ENCODE assay signal across 8 cellular contexts in the genomic region with DNA sequence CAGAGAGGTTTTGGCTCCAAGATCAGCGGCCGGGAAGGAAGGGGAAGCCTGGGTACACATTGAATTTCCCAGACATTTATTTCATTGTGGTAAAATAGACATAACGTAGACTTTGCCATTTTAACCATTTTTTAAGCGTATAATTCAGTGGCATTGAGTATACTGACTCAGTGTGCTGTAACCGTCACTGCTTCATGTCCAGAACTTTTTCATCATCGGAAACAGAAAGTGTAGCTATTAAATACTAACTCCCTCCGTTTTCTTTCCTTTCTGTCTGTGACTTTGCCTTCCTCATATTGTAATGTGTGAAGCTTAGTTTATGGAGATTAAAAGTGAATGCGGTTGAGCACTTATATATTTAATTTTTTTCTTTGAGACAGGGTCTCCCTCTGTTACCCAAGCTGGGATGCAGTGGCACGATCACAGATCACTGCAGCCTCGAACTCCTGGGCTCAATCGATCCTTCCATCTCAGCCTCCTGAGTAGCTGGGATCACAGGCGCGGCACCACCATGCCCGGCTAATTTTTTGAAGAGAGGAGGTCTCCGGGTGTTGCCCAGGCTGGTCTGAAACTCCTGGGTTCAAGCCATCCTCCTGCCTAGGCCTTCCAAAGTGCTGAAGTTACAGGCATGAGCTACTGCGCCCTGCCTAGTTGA. TPM values are rescaled to one million over a fixed set of nuclear protein-coding genes. Genes with fewer than 3 reads are reported as not detected.
DNase-seq lines count a peak whose midpoint lies in the region; FAIRE-seq and TF ChIP-seq lines count a peak whose summit lies in the region.

No MANE protein-coding gene starts in this region.

- peak overlapping the region; percentile 90 for H3K4me2 ChIP-seq in skeletal muscle satellite cell (ENCODE audit: low read length)

- no peaks in the 10 kb centered on the region for H3K36me3 Mint-ChIP-seq in glutamatergic neuron (ENCODE audit: unreplicated experiment)

- H3K4me1 ChIP-seq in skeletal muscle satellite cell (ENCODE audit: control insufficient read depth, insufficient read depth, low read length) = peaks cover 26% of the 10 kb centered on the region

- peaks cover 22% of the 10 kb centered on the region for H3K4me1 Mint-ChIP-seq in glutamatergic neuron (ENCODE audit: low read depth, unreplicated experiment)

- peak overlapping the region; percentile 34 for H3K27ac Mint-ChIP-seq in glutamatergic neuron (ENCODE audit: unreplicated experiment)

- H3K9me3 Mint-ChIP-seq in glutamatergic neuron (ENCODE audit: unreplicated experiment) = peaks cover 5% of the 10 kb centered on the region

- peaks cover 5% of the 10 kb centered on the region for H3K27me3 Mint-ChIP-seq in glutamatergic neuron (ENCODE audit: unreplicated experiment)

- H3K4me3 Mint-ChIP-seq in glutamatergic neuron (ENCODE audit: unreplicated experiment) = peak overlapping the region; percentile 90

- H3K9me3 ChIP-seq in skeletal muscle satellite cell (replicated peaks; ENCODE audit: low read length) = no peaks in the 10 kb centered on the region

- H3K4me3 ChIP-seq in skeletal muscle satellite cell (ENCODE audit: low read length) = peak overlapping the region; percentile 95

- peak overlapping the region; percentile 91; the same call in 1 of the 2 replicates for H3K27ac ChIP-seq in VCaP

- peak overlapping the region; percentile 100 for H3K9ac ChIP-seq in skeletal muscle satellite cell (ENCODE audit: low read depth, low read length)

- DNase-seq in GM19239 (ENCODE audit: insufficient read length, low spot score) (no peak), glutamatergic neuron (no peak), T1000 (lab: John Stamatoyannopoulos, UW) (no peak), NCI-H2171 (lab: John Stamatoyannopoulos, UW) (no peak)
- no peak for DNase-seq in activated effector memory CD4-positive, alpha-beta T cell treated with Interleukin-2 at 50 U/mL for 16 hours
- DNase-seq in activated CD4-positive, alpha-beta T cell treated with anti-CD3 and anti-CD28 coated beads, Interleukin-2, amount 50 U/mL, for 4 hours = no peak

- H3K36me3 ChIP-seq in skeletal muscle satellite cell (ENCODE audit: insufficient read depth, low read length) = peaks cover 16% of the 10 kb centered on the region

- TF ChIP-seq CTCF in VCaP (conservative IDR thresholded peaks at IDR 0.05) = no peak
- no peak for TF ChIP-seq CTCF in glutamatergic neuron (IDR thresholded peaks at IDR 0.05; ENCODE audit: partially characterized antibody, unreplicated experiment)

- H3K27me3 ChIP-seq in skeletal muscle satellite cell (ENCODE audit: control insufficient read depth, insufficient read depth, low read length) = no peaks in the 10 kb centered on the region

- peak; percentile 80 for FAIRE-seq in GM19239 (lab: Jason Lieb, UNC)

RNA-seq across cellular contexts. Expression of a gene that starts 1.4 kb away (rescaled TPM):
- 184 TPM for total RNA-seq in glutamatergic neuron (ENCODE audit: unreplicated experiment)
- total RNA-seq in skeletal muscle satellite cell (2012; rRNA removed) = 34.5 and 54.0 TPM in 2 replicates

RNA-seq across cellular contexts. Expression of a gene that starts 33.1 kb away (rescaled TPM):
- total RNA-seq in glutamatergic neuron (ENCODE audit: unreplicated experiment) = 47.7 TPM
- 29.7 and 43.7 TPM in 2 replicates for total RNA-seq in skeletal muscle satellite cell (2012; rRNA removed)

RNA-seq across cellular contexts. Expression of a gene that starts 56.0 kb away (rescaled TPM):
- 137 TPM for total RNA-seq in glutamatergic neuron (ENCODE audit: unreplicated experiment)
- total RNA-seq in skeletal muscle satellite cell (2012; rRNA removed) = 20.1 and 25.1 TPM in 2 replicates

RNA-seq across cellular contexts. Expression of a gene that starts 56.3 kb away (rescaled TPM):
- 0.49 TPM for total RNA-seq in glutamatergic neuron (ENCODE audit: unreplicated experiment)
- total RNA-seq in skeletal muscle satellite cell (2012; rRNA removed) = not detected in 2 replicates
